In the genomic region with DNA sequence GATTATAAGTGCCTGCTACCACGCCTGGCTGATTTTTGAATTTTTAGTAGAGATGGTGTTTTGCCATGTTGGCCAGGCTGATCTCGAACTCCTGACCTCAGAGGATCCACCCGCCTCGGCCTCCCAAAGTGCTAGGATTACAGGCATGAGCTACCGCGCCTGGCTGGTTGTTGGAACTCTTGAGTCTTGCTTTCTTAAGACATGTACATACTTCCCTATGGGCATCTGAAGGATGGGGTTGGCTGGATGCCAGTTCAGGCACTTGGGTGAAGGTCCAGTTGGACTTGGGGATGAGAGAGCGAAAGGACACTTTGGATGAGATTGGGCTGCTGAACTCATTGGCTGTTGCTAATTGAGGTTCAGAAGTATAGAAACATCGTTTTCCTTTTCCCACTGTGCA, we compare ENCODE assay signal across 24 cellular contexts.
"Had no signal": no experiment of that assay in that cellular context is flagged by ENCODE, and none has a peak within 500 bp of the region (broad histone marks: within the 10 kb centered on the region; RNA-seq: fewer than 3 reads in every experiment).

No MANE protein-coding gene starts in this region.

- ATAC-seq: mucosa of descending colon; stimulated activated effector memory CD8-positive, alpha-beta T cell treated with anti-CD3 and anti-CD28 coated beads, Interleukin-12 subunit alpha, Interleukin-12 subunit beta, amount 100 ng/mL, for 72 hours had no signal

- H3K27ac Mint-ChIP-seq: activated naive CD8-positive, alpha-beta T cell; progenitor cell of endocrine pancreas; stimulated activated effector memory CD8-positive, alpha-beta T cell treated with anti-CD3 and anti-CD28 coated beads, Interleukin-12 subunit alpha, Interleukin-12 subunit beta, amount 100 ng/mL, for 72 hours; stimulated activated naive CD8-positive, alpha-beta T cell treated with anti-CD3 and anti-CD28 coated beads, Interleukin-15, Interleukin-2, amounts not matched to agents 100 ng/mL and 50 ng/mL, for 24 hours; type B pancreatic cell had no signal

- DNase-seq: activated CD4-positive, alpha-beta T cell treated with anti-CD3 and anti-CD28 coated beads for 48 hours; activated CD4-positive, alpha-beta T cell treated with anti-CD3 and anti-CD28 coated beads, Interleukin-2, amount 50 U/mL, for 48 hours; activated CD8-positive, alpha-beta memory T cell treated with anti-CD3 and anti-CD28 coated beads for 24 hours; activated effector memory CD4-positive, alpha-beta T cell treated with Interleukin-2 at 50 U/mL for 16 hours; activated naive CD4-positive, alpha-beta T cell treated with Interleukin-2 at 50 U/mL for 16 hours; cortex of kidney; esophagus squamous epithelium; foreskin melanocyte; mucosa of descending colon; sigmoid colon; small intestine; stimulated activated CD4-positive, alpha-beta T cell treated with anti-CD3 and anti-CD28 coated beads, Interleukin-4, amount 100 ng/mL, for 24 hours had no signal

- H3K9me3 Mint-ChIP-seq: nephron; stimulated activated effector memory CD8-positive, alpha-beta T cell treated with anti-CD3 and anti-CD28 coated beads, Interleukin-12 subunit alpha, Interleukin-12 subunit beta, amount 100 ng/mL, for 72 hours; stimulated activated naive CD8-positive, alpha-beta T cell treated with anti-CD3 and anti-CD28 coated beads, Interleukin-15, Interleukin-2, amounts not matched to agents 100 ng/mL and 50 ng/mL, for 24 hours; type B pancreatic cell had no signal

- H3K4me3 ChIP-seq: body of pancreas, cardiac muscle cell, esophagus squamous epithelium, hepatocyte, mucosa of descending colon, ovary, sigmoid colon, vagina had no signal

- H2AFZ ChIP-seq: hepatocyte had no signal

- H3K27ac ChIP-seq: body of pancreas, cardiac muscle cell, hepatocyte, neutrophil, ovary, sigmoid colon, vagina had no signal

- H3K4me1 ChIP-seq: body of pancreas, esophagus squamous epithelium, sigmoid colon, vagina had no signal

- H3K79me2 ChIP-seq: hepatocyte had no signal

- FAIRE-seq: small intestine had no signal

- H3K9me3 ChIP-seq: body of pancreas, esophagus squamous epithelium, mucosa of descending colon, neutrophil, ovary, sigmoid colon, vagina had no signal

- H3K4me2 ChIP-seq: hepatocyte had no signal

- H3K4me1 Mint-ChIP-seq: stimulated activated effector memory CD8-positive, alpha-beta T cell treated with anti-CD3 and anti-CD28 coated beads, Interleukin-12 subunit alpha, Interleukin-12 subunit beta, amount 100 ng/mL, for 72 hours had no signal

- H3K36me3 ChIP-seq: cardiac muscle cell, ovary had no signal

- H3K27me3 ChIP-seq: body of pancreas, cardiac muscle cell, esophagus squamous epithelium, hepatocyte, neutrophil, ovary, sigmoid colon, vagina had no signal

- H3K4me3 Mint-ChIP-seq: activated naive CD8-positive, alpha-beta T cell; nephron; stimulated activated effector memory CD8-positive, alpha-beta T cell treated with anti-CD3 and anti-CD28 coated beads, Interleukin-12 subunit alpha, Interleukin-12 subunit beta, amount 100 ng/mL, for 72 hours; stimulated activated naive CD8-positive, alpha-beta T cell treated with anti-CD3 and anti-CD28 coated beads, Interleukin-15, Interleukin-2, amounts not matched to agents 100 ng/mL and 50 ng/mL, for 24 hours; type B pancreatic cell had no signal

- H3K27me3 Mint-ChIP-seq: activated naive CD8-positive, alpha-beta T cell; progenitor cell of endocrine pancreas; stimulated activated naive CD8-positive, alpha-beta T cell treated with anti-CD3 and anti-CD28 coated beads, Interleukin-15, Interleukin-2, amounts not matched to agents 100 ng/mL and 50 ng/mL, for 24 hours; type B pancreatic cell had no signal
